9 cellular contexts compared by ENCODE assay signal in genomic region chr12:43914923-43915468, GRCh38.
DNase-seq lines count a peak whose midpoint lies in the region; ATAC-seq and TF ChIP-seq lines count a peak whose summit lies in the region.
"Had no signal": no experiment of that assay in that cellular context is flagged by ENCODE, and none has a peak within 500 bp of the region (broad histone marks: within the 10 kb centered on the region; RNA-seq: fewer than 3 reads in every experiment).

No MANE protein-coding gene starts in this region.

- CTCF ChIA-PET in BJ (lab: Yijun Ruan, JAX): interaction anchor here (1.2 kb wide), 1 partner anchor 1016 kb away, joined by 3 read pairs; no protein-coding TSS in a partner anchor

- DNase-seq in BJ (ENCODE audit: low read depth) (no peak), GM13977 (ENCODE audit: low spot score) (peak; percentile 13), RPMI7951 (ENCODE audit: low read depth) (peak; percentile 22), iPS-NIHi11 (ENCODE audit: low spot score) (peak; percentile 36), COR-L47 (lab: John Stamatoyannopoulos, UW) (no peak), NCI-H1092 (lab: John Stamatoyannopoulos, UW) (no peak)
- DNase-seq in stimulated activated CD4-positive, alpha-beta T cell treated with anti-CD3 and anti-CD28 coated beads, Interleukin-4, amount 100 ng/mL, for 24 hours: no peak
- DNase-seq: stimulated activated CD8-positive, alpha-beta memory T cell treated with anti-CD3 and anti-CD28 coated beads, Interleukin-4, amount 100 ng/mL, for 48 hours had no signal

- peak; percentile 33 for TF ChIP-seq CTCF in BJ (IDR thresholded peaks at IDR 0.05; ENCODE audit: insufficient read depth, low read depth, low read length)
- TF ChIP-seq CTCF in GM13977 (IDR thresholded peaks at IDR 0.05; ENCODE audit: extremely low read depth, insufficient read depth, missing control alignments): peak; percentile 37

- POLR2A ChIA-PET in BJ (lab: Charles Lee): no interaction called here

- H3K27me3 ChIP-seq in BJ (ENCODE audit: control insufficient read depth, insufficient read depth, low read length): no peaks in the 10 kb centered on the region

- no peak overlapping the region for H3K4me3 ChIP-seq in BJ (ENCODE audit: low read depth, low read length)

- in situ Hi-C loops in GM13977 (cut with MboI; ENCODE audit: low pct_unique_long_range_greater_than_20kb, low sequenced_read_pairs, unreplicated experiment): no loop called here

- no peak for ATAC-seq in HG02623 (IDR thresholded peaks at IDR 0.05; ENCODE audit: unreplicated experiment)

- H3K36me3 ChIP-seq in BJ (ENCODE audit: control insufficient read depth, insufficient read depth, low read length): no peaks in the 10 kb centered on the region

Comparison
In these comparisons a context has a peak if more than half of its experiments do, and no peak if none do; other contexts are left out.
1. DNase-seq: peak in GM13977 (single experiment), RPMI7951 (single experiment) and iPS-NIHi11 (single experiment); none in BJ (single experiment), COR-L47 (single experiment), NCI-H1092 (single experiment) and stimulated activated CD4-positive, alpha-beta T cell treated with anti-CD3 and anti-CD28 coated beads, Interleukin-4, amount 100 ng/mL, for 24 hours (single experiment).